Comparison of ENCODE assay signal across 1 cellular context in genomic region chr5:141914154-141914743, GRCh38.
A peak's percentile ranks its signal among the peaks of the same experiment; 100 is the strongest.
TF ChIP-seq lines count a peak whose summit lies in the region.

No MANE protein-coding gene starts in this region.

TF ChIP-seq in HepG2, 621 proteins besides CTCF, POLR2A, EP300 and RAD21 (continued from another document and continues in another):
- TF ChIP-seq ATF3 (CRISPR knock-in tag; IDR thresholded peaks at IDR 0.05) (no peak), ZNF562 (CRISPR knock-in tag; IDR thresholded peaks at IDR 0.05; ENCODE audit: borderline replicate concordance) (no peak), NFRKB (IDR thresholded peaks at IDR 0.05) (no peak), ZNF674 (CRISPR knock-in tag; IDR thresholded peaks at IDR 0.05; ENCODE audit: low read depth) (no peak), ERF (CRISPR knock-in tag; IDR thresholded peaks at IDR 0.05) (no peak), TERF1 (CRISPR knock-in tag; IDR thresholded peaks at IDR 0.05) (no peak), ZNF260 (CRISPR knock-in tag; IDR thresholded peaks at IDR 0.05; ENCODE audit: borderline replicate concordance, low read depth) (no peak), ZNF232 (CRISPR knock-in tag; IDR thresholded peaks at IDR 0.05; ENCODE audit: borderline replicate concordance) (no peak), GRHL1 (CRISPR knock-in tag; conservative IDR thresholded peaks at IDR 0.05) (no peak), NFIB (CRISPR knock-in tag; IDR thresholded peaks at IDR 0.05; ENCODE audit: borderline replicate concordance) (no peak), ZNF30 (CRISPR knock-in tag; IDR thresholded peaks at IDR 0.05) (0 out of 2 replicates have a peak, but pooled peaks have one; percentile 39), ZNF619 (CRISPR knock-in tag; IDR thresholded peaks at IDR 0.05) (no peak), ZNF281 (CRISPR knock-in tag; IDR thresholded peaks at IDR 0.05; ENCODE audit: borderline replicate concordance) (no peak), NONO (IDR thresholded peaks at IDR 0.05) (no peak), NONO (CRISPR knock-in tag; conservative IDR thresholded peaks at IDR 0.05) (0 out of 2 replicates have a peak, but pooled peaks have one; percentile 23), ZNF556 (CRISPR knock-in tag; IDR thresholded peaks at IDR 0.05; ENCODE audit: borderline replicate concordance) (peak; percentile 64; the same call in 1 of the 2 replicates), ZNF20 (CRISPR knock-in tag; IDR thresholded peaks at IDR 0.05) (no peak), ZNF256 (CRISPR knock-in tag; conservative IDR thresholded peaks at IDR 0.05) (no peak), ZNF766 (CRISPR knock-in tag; IDR thresholded peaks at IDR 0.05; ENCODE audit: borderline replicate concordance) (no peak; the same call in 1 of the 2 replicates), IKZF1 (IDR thresholded peaks at IDR 0.05) (no peak), FOXP1 (IDR thresholded peaks at IDR 0.05) (no peak), FOXP1 (CRISPR knock-in tag; IDR thresholded peaks at IDR 0.05) (no peak), ZNF615 (CRISPR knock-in tag; IDR thresholded peaks at IDR 0.05; ENCODE audit: borderline replicate concordance) (no peak), ZNF350 (CRISPR knock-in tag; IDR thresholded peaks at IDR 0.05; ENCODE audit: borderline replicate concordance, low read depth) (no peak), TFE3 (CRISPR knock-in tag; IDR thresholded peaks at IDR 0.05) (0 out of 2 replicates have a peak, but pooled peaks have one; percentile 23), ZBTB43 (CRISPR knock-in tag; conservative IDR thresholded peaks at IDR 0.05) (0 out of 2 replicates have a peak, but pooled peaks have one; percentile 21), THYN1 (CRISPR knock-in tag; IDR thresholded peaks at IDR 0.05; ENCODE audit: borderline replicate concordance, low read depth) (no peak), ZNF609 (CRISPR knock-in tag; IDR thresholded peaks at IDR 0.05; ENCODE audit: borderline replicate concordance) (no peak; the same call in 1 of the 2 replicates), KMT2B (CRISPR knock-in tag; IDR thresholded peaks at IDR 0.05) (no peak), ZNF550 (CRISPR knock-in tag; IDR thresholded peaks at IDR 0.05; ENCODE audit: borderline replicate concordance) (no peak), THRA (CRISPR knock-in tag; IDR thresholded peaks at IDR 0.05; ENCODE audit: borderline replicate concordance) (no peak), KLF11 (CRISPR knock-in tag; IDR thresholded peaks at IDR 0.05) (no peak), ZNF3 (CRISPR knock-in tag; IDR thresholded peaks at IDR 0.05) (no peak), RFX5 (IDR thresholded peaks at IDR 0.05; ENCODE audit: low read depth, low read length) (no peak), SMARCC2 (IDR thresholded peaks at IDR 0.05) (no peak), MZF1 (CRISPR knock-in tag; IDR thresholded peaks at IDR 0.05; ENCODE audit: borderline replicate concordance) (no peak), ZBTB25 (CRISPR knock-in tag; IDR thresholded peaks at IDR 0.05) (no peak), RXRA (CRISPR knock-in tag; IDR thresholded peaks at IDR 0.05) (peak; percentile 58), HIVEP1 (CRISPR knock-in tag; IDR thresholded peaks at IDR 0.05) (no peak), ZBTB39 (CRISPR knock-in tag; IDR thresholded peaks at IDR 0.05) (no peak), KLF12 (CRISPR knock-in tag; IDR thresholded peaks at IDR 0.05; ENCODE audit: borderline replicate concordance) (no peak), SNRNP70 (IDR thresholded peaks at IDR 0.05; ENCODE audit: low read depth, low read length) (no peak), NKX3-1 (CRISPR knock-in tag; IDR thresholded peaks at IDR 0.05) (no peak), ZNF629 (CRISPR knock-in tag; conservative IDR thresholded peaks at IDR 0.05) (peak; percentile 62; the same call in 1 of the 2 replicates)
